Comparison of ENCODE assay signal across 16 cellular contexts in genomic region chr4:37990731-37991130, GRCh38. TPM values are rescaled to one million over a fixed set of nuclear protein-coding genes. Genes with fewer than 3 reads are reported as not detected.
A peak's percentile ranks its signal among the peaks of the same experiment; 100 is the strongest.
DNase-seq lines count a peak whose midpoint lies in the region; ATAC-seq and TF ChIP-seq lines count a peak whose summit lies in the region.
"Had no signal": no experiment of that assay in that cellular context is flagged by ENCODE, and none has a peak within 500 bp of the region (broad histone marks: within the 10 kb centered on the region; RNA-seq: fewer than 3 reads in every experiment).

No MANE protein-coding gene starts in this region.

- TF ChIP-seq POLR2A in esophagus muscularis mucosa (IDR thresholded peaks at IDR 0.05; ENCODE audit: low read depth) (no peak), gastrocnemius medialis (IDR thresholded peaks at IDR 0.05) (no peak)

- peaks cover 5 to 99% (median 75%) of the 10 kb centered on the region in 9 donors for H3K4me1 ChIP-seq in heart right ventricle
- peaks cover 17% of the 10 kb centered on the region for H3K4me1 ChIP-seq in right cardiac atrium (ENCODE audit: control insufficient read depth, insufficient read depth, low read length)
- peaks cover 53 to 83% (median 69%) of the 10 kb centered on the region in 4 donors for H3K4me1 ChIP-seq in esophagus muscularis mucosa
- H3K4me1 ChIP-seq in gastrocnemius medialis: peaks cover 21 to 31% of the 10 kb centered on the region in 2 donors
- H3K4me1 ChIP-seq in aorta (ENCODE audit: control insufficient read depth in 1 of 2, insufficient read depth in 2 of 2, low read length in 2 of 2): peaks cover 4 to 15% of the 10 kb centered on the region in 2 donors
- H3K4me1 ChIP-seq: colonic mucosa had no signal

- in situ Hi-C loops in gastrocnemius medialis (cut with MboI; ENCODE audit: low sequenced_read_pairs in 4 of 4): no loop called here
- in situ Hi-C loops in G401 (cut with HindIII; ENCODE audit: low sequenced_read_pairs): no loop called here

- TF ChIP-seq CTCF in heart right ventricle (IDR thresholded peaks at IDR 0.05) (no peak), esophagus muscularis mucosa (IDR thresholded peaks at IDR 0.05) (no peak), gastrocnemius medialis (IDR thresholded peaks at IDR 0.05 in 4 of 5, conservative IDR thresholded peaks at IDR 0.05 in 1 of 5) (no peak)

- DNase-seq in heart right ventricle: no peak
- no peak for DNase-seq in right cardiac atrium
- no peak for DNase-seq in esophagus muscularis mucosa (ENCODE audit: extremely low spot score)
- DNase-seq in gastrocnemius medialis: no peak
- no peak for DNase-seq in aorta
- DNase-seq in hepatic stellate cell (ENCODE audit: low spot score): no peak
- no peak for DNase-seq in G401 (ENCODE audit: low spot score)
- DNase-seq: activated CD4-positive, alpha-beta T cell treated with anti-CD3 and anti-CD28 coated beads for 4 hours; activated gamma-delta T cell treated with Interleukin-2 at 50 U/mL for 16 hours; anterior cingulate cortex; colonic mucosa; NCI-H2171 treated with DMSO at 0.1 percent for 48 hours; stimulated activated CD4-positive, alpha-beta T cell treated with anti-CD3 and anti-CD28 coated beads, Interleukin-4, amount 100 ng/mL, for 4 hours had no signal

- H3K36me3 ChIP-seq in heart right ventricle: no peaks in the 10 kb centered on the region
- no peaks in the 10 kb centered on the region for H3K36me3 ChIP-seq in esophagus muscularis mucosa
- no peaks in the 10 kb centered on the region for H3K36me3 ChIP-seq in gastrocnemius medialis
- no peaks in the 10 kb centered on the region for H3K36me3 ChIP-seq in aorta (ENCODE audit: control insufficient read depth in 1 of 2, insufficient read depth in 2 of 2, low read length in 1 of 2)
- H3K36me3 ChIP-seq: colonic mucosa had no signal

- intact Hi-C loops in heart right ventricle (cut with DNase I) (no loop called here), right cardiac atrium (cut with DNase I) (no loop called here), esophagus muscularis mucosa (cut with DNase I) (no loop called here), gastrocnemius medialis (cut with DNase I; ENCODE audit: low total_unique reads) (no loop called here), aorta (cut with DNase I) (no loop called here)

- ATAC-seq in heart right ventricle: no peak
- ATAC-seq in right cardiac atrium: no peak
- ATAC-seq in gastrocnemius medialis: no peak
- ATAC-seq in aorta (ENCODE audit: low FRiP score): no peak
- ATAC-seq in HG03378 (IDR thresholded peaks at IDR 0.05; ENCODE audit: unreplicated experiment): no peak

- H3K4me3 ChIP-seq in heart right ventricle (no peak overlapping the region), right cardiac atrium (ENCODE audit: low read length) (no peak overlapping the region), esophagus muscularis mucosa (no peak overlapping the region), gastrocnemius medialis (no peak overlapping the region), aorta (ENCODE audit: low read length in 2 of 2) (no peak overlapping the region)
- H3K4me3 ChIP-seq: colonic mucosa had no signal

- H3K9me3 ChIP-seq in heart right ventricle (no peaks in the 10 kb centered on the region), right cardiac atrium (ENCODE audit: control insufficient read depth, low read length) (no peaks in the 10 kb centered on the region), esophagus muscularis mucosa (no peaks in the 10 kb centered on the region), gastrocnemius medialis (no peaks in the 10 kb centered on the region), aorta (ENCODE audit: control insufficient read depth, low read length) (no peaks in the 10 kb centered on the region)
- H3K9me3 ChIP-seq: colonic mucosa had no signal

- H3K27ac ChIP-seq in heart right ventricle: peak overlapping the region; percentile 12 to 91 (median 76)
- no peak overlapping the region for H3K27ac ChIP-seq in right cardiac atrium (ENCODE audit: low read length)
- peak overlapping the region; percentile 71 to 79 (median 72) for H3K27ac ChIP-seq in esophagus muscularis mucosa (replicated peaks in 1 of 4)
- H3K27ac ChIP-seq in gastrocnemius medialis: peak overlapping the region; percentile 58 to 78 (median 67)
- peak overlapping the region; percentile 49 to 74 for H3K27ac ChIP-seq in aorta (ENCODE audit: low read depth in 1 of 2, low read length in 2 of 2)
- H3K27ac ChIP-seq: colonic mucosa, epithelial cell of prostate had no signal

- no peak for TF ChIP-seq EP300 in esophagus muscularis mucosa (IDR thresholded peaks at IDR 0.05)

- H3K27me3 ChIP-seq in heart right ventricle (no peaks in the 10 kb centered on the region), right cardiac atrium (ENCODE audit: control insufficient read depth, insufficient read depth) (no peaks in the 10 kb centered on the region), esophagus muscularis mucosa (no peaks in the 10 kb centered on the region), gastrocnemius medialis (no peaks in the 10 kb centered on the region), aorta (ENCODE audit: control insufficient read depth in 1 of 2, insufficient read depth in 2 of 2, low read length in 1 of 2) (no peaks in the 10 kb centered on the region)
- H3K27me3 ChIP-seq: colonic mucosa had no signal

- WGBS in heart right ventricle, 2 donors: 75 to 81% methylated on average over 4 of the region's 4 CpGs
- WGBS in right cardiac atrium: 75% methylated on average over 4 of the region's 4 CpGs
- 67% methylated on average over 4 of the region's 4 CpGs for WGBS in esophagus muscularis mucosa
- WGBS in aorta, 2 donors: 10 to 17% methylated on average over 4 of the region's 4 CpGs

RNA-seq across cellular contexts. Expression of gene PTTG2, which starts 30.5 kb away (rescaled TPM):
- total RNA-seq in heart right ventricle (1 to 10 TPM in 1 of 10 donors, under 1 TPM in 7, not detected in 2; 0.55 to 1.0 (median 0.87) TPM), right cardiac atrium (1 to 10 TPM in 3 of 4 donors, under 1 TPM in 1; 0.65 to 1.7 (median 1.4) TPM), esophagus muscularis mucosa (1 to 10 TPM in 2 of 4 donors, under 1 TPM in 2; 0.71 to 5.8 (median 1.5) TPM), gastrocnemius medialis (1 to 10 TPM in 1 of 4 donors, not detected in 3; 2.1 TPM), aorta (1 to 10 TPM; 4.1 to 5.9 TPM)
- polyA plus RNA-seq in heart right ventricle (1 to 10 TPM; 1.2 to 1.6 TPM), right cardiac atrium (0.54 TPM), aorta (under 1 TPM in 1 of 2 donors, not detected in 1; 0.79 TPM)
- not detected in 2 replicates for total RNA-seq in G401 (2014; rRNA removed; shearing (Covaris generic))
- total RNA-seq: mesenteric fat pad had no signal
